Comparison of ENCODE assay signal across 24 cellular contexts in genomic region chr11:83027794-83028193, GRCh38.
"Had no signal": no experiment of that assay in that cellular context is flagged by ENCODE, and none has a peak within 500 bp of the region (broad histone marks: within the 10 kb centered on the region; RNA-seq: fewer than 3 reads in every experiment).

No MANE protein-coding gene starts in this region.

- DNase-seq: activated CD4-positive, alpha-beta T cell treated with anti-CD3 and anti-CD28 coated beads, Interleukin-2, amount 10 ng/mL, durations not matched to agents 7 days and 5 days; activated CD4-positive, CD25-positive, alpha-beta regulatory T cell treated with anti-CD3 and anti-CD28 coated beads, Interleukin-2, amount 50 U/mL, for 72 hours; activated CD8-positive, alpha-beta memory T cell treated with anti-CD3 and anti-CD28 coated beads, Interleukin-2, amount 10 ng/mL, durations not matched to agents 7 days and 5 days; activated CD8-positive, alpha-beta T cell treated with anti-CD3 and anti-CD28 coated beads for 36 hours; activated effector memory CD4-positive, alpha-beta T cell treated with anti-CD3 and anti-CD28 coated beads, Interleukin-2, amount 50 U/mL, for 16 hours; activated naive CD4-positive, alpha-beta T cell treated with anti-CD3 and anti-CD28 coated beads, Interleukin-2, amount 50 U/mL, for 16 hours; activated T-cell treated with anti-CD3 and anti-CD28 coated beads for 4 hours; anterior cingulate cortex; body of pancreas; cortex of kidney; foreskin fibroblast; kidney; lower lobe of right lung; mesendoderm; mucosa of descending colon; ovary; spleen; stimulated activated CD4-positive, alpha-beta T cell treated with anti-CD3 and anti-CD28 coated beads, Interleukin-4, amount 100 ng/mL, for 1 hour; stimulated activated naive CD8-positive, alpha-beta T cell treated with anti-CD3 and anti-CD28 coated beads, Interleukin-15, Interleukin-2, amounts not matched to agents 100 U/mL and 50 U/mL, for 24 hours; tibial artery had no signal

- H3K4me3 ChIP-seq: body of pancreas, cardiac muscle cell, lower lobe of right lung, mucosa of descending colon, ovary, prostate gland, spleen, tibial artery had no signal

- H3K9me3 ChIP-seq: body of pancreas, lower lobe of right lung, mucosa of descending colon, ovary, prostate gland, spleen, tibial artery had no signal

- ATAC-seq: activated CD8-positive, alpha-beta memory T cell treated with anti-CD3 and anti-CD28 coated beads, Interleukin-2, amount 10 ng/mL, durations not matched to agents 7 days and 5 days; activated CD8-positive, alpha-beta T cell treated with anti-CD3 and anti-CD28 coated beads for 36 hours; body of pancreas; left lobe of liver; lower lobe of right lung; mucosa of descending colon; stimulated activated naive CD8-positive, alpha-beta T cell treated with anti-CD3 and anti-CD28 coated beads, Interleukin-15, Interleukin-2, amounts not matched to agents 100 U/mL and 50 U/mL, for 24 hours had no signal

- H3K27me3 ChIP-seq: body of pancreas, cardiac muscle cell, ovary, spleen, tibial artery had no signal

- H3K36me3 ChIP-seq: cardiac muscle cell, lower lobe of right lung, ovary, prostate gland, spleen, tibial artery had no signal

- H3K27ac ChIP-seq: body of pancreas, cardiac muscle cell, lower lobe of right lung, ovary, prostate gland, spleen, tibial artery, VCaP had no signal
